In the genomic region with DNA sequence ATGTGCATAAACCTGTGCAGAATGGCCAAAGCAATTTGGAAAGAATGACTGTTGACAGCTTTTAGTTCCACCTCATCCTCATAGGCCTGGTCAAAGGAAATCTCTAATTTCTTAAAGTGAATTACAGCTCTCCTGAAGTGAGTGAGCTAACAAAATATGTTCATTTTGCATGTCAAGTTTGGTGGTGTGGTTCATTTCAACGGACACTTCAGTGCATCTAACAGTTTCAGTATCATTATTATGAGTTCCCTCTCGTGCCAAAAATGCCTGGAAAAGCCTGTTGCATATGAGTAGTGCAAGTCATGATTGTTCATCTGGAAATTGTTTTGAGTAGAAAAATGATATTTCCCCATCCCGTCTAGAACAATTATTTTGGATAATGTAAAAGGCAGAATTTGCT, we compare ENCODE assay signal across 12 cellular contexts. TPM values are rescaled to one million over a fixed set of nuclear protein-coding genes. Genes with fewer than 3 reads are reported as not detected.
DNase-seq lines count a peak whose midpoint lies in the region; ATAC-seq and TF ChIP-seq lines count a peak whose summit lies in the region.
"Had no signal": no experiment of that assay in that cellular context is flagged by ENCODE, and none has a peak within 500 bp of the region (broad histone marks: within the 10 kb centered on the region; RNA-seq: fewer than 3 reads in every experiment).

No MANE protein-coding gene starts in this region.

- no peak overlapping the region for H3K4me3 Mint-ChIP-seq in T-helper 1 cell treated with Interleukin-12 subunit alpha and Interleukin-12 subunit beta and Interleukin-4 antibody, amounts not matched to agents 30 μg/mL and 1 μg/mL, for 36 hours
- H3K4me3 Mint-ChIP-seq in CD8-positive, alpha-beta memory T cell, result no peak overlapping the region
- no peak overlapping the region for H3K4me3 Mint-ChIP-seq in activated CD4-positive, alpha-beta T cell treated with anti-CD3 and anti-CD28 coated beads for 36 hours
- H3K4me3 Mint-ChIP-seq: CD14-positive monocyte had no signal

- H3K27me3 Mint-ChIP-seq in T-helper 1 cell treated with Interleukin-12 subunit alpha and Interleukin-12 subunit beta and Interleukin-4 antibody, amounts not matched to agents 30 μg/mL and 1 μg/mL, for 36 hours (ENCODE audit: low read depth), result no peaks in the 10 kb centered on the region
- H3K27me3 Mint-ChIP-seq in CD8-positive, alpha-beta memory T cell, result peaks cover 0 to 1% of the 10 kb centered on the region in 2 donors
- no peaks in the 10 kb centered on the region for H3K27me3 Mint-ChIP-seq in activated CD4-positive, alpha-beta T cell treated with anti-CD3 and anti-CD28 coated beads for 36 hours

- no peaks in the 10 kb centered on the region for H3K36me3 Mint-ChIP-seq in T-helper 1 cell treated with Interleukin-12 subunit alpha and Interleukin-12 subunit beta and Interleukin-4 antibody, amounts not matched to agents 30 μg/mL and 1 μg/mL, for 36 hours (ENCODE audit: low read depth)
- H3K36me3 Mint-ChIP-seq in CD8-positive, alpha-beta memory T cell, result no peaks in the 10 kb centered on the region
- H3K36me3 Mint-ChIP-seq in activated CD4-positive, alpha-beta T cell treated with anti-CD3 and anti-CD28 coated beads for 36 hours (ENCODE audit: low read depth), result no peaks in the 10 kb centered on the region
- H3K36me3 Mint-ChIP-seq: CD14-positive monocyte had no signal

- no peak for TF ChIP-seq CTCF in AG10803 (conservative IDR thresholded peaks at IDR 0.05; ENCODE audit: low read length)

- POLR2A ChIA-PET in CD8-positive, alpha-beta memory T cell (lab: Charles Lee), result no interaction called here
- POLR2A ChIA-PET in activated CD4-positive, alpha-beta T cell treated with anti-CD3 and anti-CD28 coated beads for 36 hours (lab: Charles Lee), result no interaction called here

- ATAC-seq in GM19043 (IDR thresholded peaks at IDR 0.05; ENCODE audit: low read depth, unreplicated experiment) (peak; percentile 60), HG02763 (IDR thresholded peaks at IDR 0.05; ENCODE audit: unreplicated experiment) (peak; percentile 53)
- ATAC-seq in activated CD4-positive, alpha-beta T cell treated with anti-CD3 and anti-CD28 coated beads for 36 hours, result no peak

- no peaks in the 10 kb centered on the region for H3K4me1 ChIP-seq in CD8-positive, alpha-beta memory T cell (ENCODE audit: insufficient read depth, low read length)

- no peaks in the 10 kb centered on the region for H3K9me3 ChIP-seq in CD8-positive, alpha-beta memory T cell (ENCODE audit: low read length)

- peak overlapping the region; percentile 1 for H3K27ac Mint-ChIP-seq in T-helper 1 cell treated with Interleukin-12 subunit alpha and Interleukin-12 subunit beta and Interleukin-4 antibody, amounts not matched to agents 30 μg/mL and 1 μg/mL, for 36 hours
- H3K27ac Mint-ChIP-seq in CD8-positive, alpha-beta memory T cell, result no peak overlapping the region
- H3K27ac Mint-ChIP-seq in activated CD4-positive, alpha-beta T cell treated with anti-CD3 and anti-CD28 coated beads for 36 hours, result no peak overlapping the region
- H3K27ac Mint-ChIP-seq: CD14-positive monocyte had no signal

- H3K9me3 Mint-ChIP-seq in T-helper 1 cell treated with Interleukin-12 subunit alpha and Interleukin-12 subunit beta and Interleukin-4 antibody, amounts not matched to agents 30 μg/mL and 1 μg/mL, for 36 hours, result no peaks in the 10 kb centered on the region
- H3K9me3 Mint-ChIP-seq in CD8-positive, alpha-beta memory T cell, result no peaks in the 10 kb centered on the region
- H3K9me3 Mint-ChIP-seq in activated CD4-positive, alpha-beta T cell treated with anti-CD3 and anti-CD28 coated beads for 36 hours (ENCODE audit: low read depth), result no peaks in the 10 kb centered on the region

- DNase-seq in AG10803 (ENCODE audit: low read depth), result peak; percentile 91
- no peak for DNase-seq in CD8-positive, alpha-beta memory T cell
- no peak for DNase-seq in NCI-H1417 treated with DMSO at 0.1 percent for 48 hours (lab: John Stamatoyannopoulos, UW)
- DNase-seq in NCI-H128 (lab: John Stamatoyannopoulos, UW; ENCODE audit: unreplicated experiment), result no peak
- no peak for DNase-seq in activated CD4-positive, alpha-beta T cell treated with anti-CD3 and anti-CD28 coated beads for 36 hours
- DNase-seq: RPMI8226 had no signal

- peak overlapping the region; percentile 27; the same call in 1 of the 2 replicates for H3K4me3 ChIP-seq in AG10803 (ENCODE audit: low read length)
- H3K4me3 ChIP-seq in CD8-positive, alpha-beta memory T cell (ENCODE audit: low read length), result no peak overlapping the region

- intact Hi-C loops in activated CD4-positive, alpha-beta T cell treated with anti-CD3 and anti-CD28 coated beads for 36 hours (cut with DNase I, micrococcal nuclease), result no loop called here

- H3K36me3 ChIP-seq in CD8-positive, alpha-beta memory T cell (ENCODE audit: insufficient read depth, low read length), result no peaks in the 10 kb centered on the region

- CTCF ChIA-PET in CD8-positive, alpha-beta memory T cell (lab: Charles Lee), result no interaction called here
- CTCF ChIA-PET in activated CD4-positive, alpha-beta T cell treated with anti-CD3 and anti-CD28 coated beads for 36 hours (lab: Charles Lee), result interaction anchor here (0.8 to 1.1 kb wide), 2 partner anchors 9 to 67 kb away, joined by 4 read pairs; no protein-coding TSS in a partner anchor

- no peaks in the 10 kb centered on the region for H3K27me3 ChIP-seq in CD8-positive, alpha-beta memory T cell (ENCODE audit: insufficient read depth, low read length, poor library complexity, severe bottlenecking)

- H3K4me1 Mint-ChIP-seq in T-helper 1 cell treated with Interleukin-12 subunit alpha and Interleukin-12 subunit beta and Interleukin-4 antibody, amounts not matched to agents 30 μg/mL and 1 μg/mL, for 36 hours (ENCODE audit: low read depth), result peaks cover 8% of the 10 kb centered on the region
- no peaks in the 10 kb centered on the region for H3K4me1 Mint-ChIP-seq in CD8-positive, alpha-beta memory T cell
- H3K4me1 Mint-ChIP-seq in activated CD4-positive, alpha-beta T cell treated with anti-CD3 and anti-CD28 coated beads for 36 hours, result peaks cover 3% of the 10 kb centered on the region
- H3K4me1 Mint-ChIP-seq: CD14-positive monocyte had no signal

- no peak overlapping the region for H3K27ac ChIP-seq in CD8-positive, alpha-beta memory T cell (ENCODE audit: low read depth, low read length)

RNA-seq across cellular contexts. Expression of gene HMHB1, which starts 53.2 kb away (rescaled TPM):
- total RNA-seq in CD8-positive, alpha-beta memory T cell, result not detected
- polyA plus RNA-seq in CD8-positive, alpha-beta memory T cell, result not detected
- not detected for total RNA-seq in activated CD4-positive, alpha-beta T cell treated with anti-CD3 and anti-CD28 coated beads for 36 hours
- total RNA-seq: bronchial epithelial cell had no signal
- polyA plus RNA-seq: CD14-positive monocyte, neural cell had no signal
